In genomic region chr7:92133737-92134270, GRCh38 we compare ENCODE assay signal across 8 cellular contexts. TPM values are rescaled to one million over a fixed set of nuclear protein-coding genes. Genes with fewer than 3 reads are reported as not detected.
DNase-seq lines count a peak whose midpoint lies in the region; ATAC-seq lines count a peak whose summit lies in the region.

No MANE protein-coding gene starts in this region.

- H3K4me1 Mint-ChIP-seq in CD4-positive, alpha-beta memory T cell, result peaks cover 18 to 36% (median 26%) of the 10 kb centered on the region in 4 donors
- peaks cover 29% of the 10 kb centered on the region for H3K4me1 Mint-ChIP-seq in activated T-cell treated with anti-CD3 and anti-CD28 coated beads, Interleukin-2, amount 50 U/mL, for 72 hours (ENCODE audit: low read depth)
- peaks cover 17 to 45% (median 31%) of the 10 kb centered on the region in 3 donors for H3K4me1 Mint-ChIP-seq in naive B cell
- H3K4me1 Mint-ChIP-seq in stimulated activated memory B cell treated with anti-CD40 and anti-IgM and Interleukin-4, amounts not matched to agents 10 μg/mL and 1 μg/mL and 100 μg/mL, for 72 hours, result peaks cover 39% of the 10 kb centered on the region

- no peaks in the 10 kb centered on the region for H3K9me3 ChIP-seq in CD4-positive, alpha-beta memory T cell (ENCODE audit: control insufficient read depth in 1 of 2, low read length in 2 of 2)
- H3K9me3 ChIP-seq in NT2/D1 (ENCODE audit: insufficient read depth, low read length), result 0 out of 2 replicates have a peak, but pooled peaks cover under 1% of the 10 kb centered on the region

- H3K4me1 ChIP-seq in CD4-positive, alpha-beta memory T cell (ENCODE audit: insufficient read depth, low read length), result peaks cover 19% of the 10 kb centered on the region
- H3K4me1 ChIP-seq in NT2/D1 (ENCODE audit: insufficient read depth, insufficient read length), result no peaks in the 10 kb centered on the region

- H3K36me3 ChIP-seq in CD4-positive, alpha-beta memory T cell (ENCODE audit: insufficient read depth, low read length), result no peaks in the 10 kb centered on the region
- peaks cover 21% of the 10 kb centered on the region for H3K36me3 ChIP-seq in NT2/D1 (ENCODE audit: insufficient read depth, insufficient read length, low read length)

- peak; percentile 59 to 74 (median 64) for DNase-seq in CD4-positive, alpha-beta memory T cell
- peak; percentile 61 for DNase-seq in NT2/D1 (ENCODE audit: low read depth, low spot score)
- peak; percentile 71 to 74 for DNase-seq in activated T-cell treated with anti-CD3 and anti-CD28 coated beads, Interleukin-2, amount 50 U/mL, for 72 hours
- peak; percentile 52 for DNase-seq in fibroblast of gingiva (ENCODE audit: low read depth)
- peak; percentile 73 for DNase-seq in naive B cell

- H3K27me3 Mint-ChIP-seq in CD4-positive, alpha-beta memory T cell, result no peaks in the 10 kb centered on the region
- no peaks in the 10 kb centered on the region for H3K27me3 Mint-ChIP-seq in activated T-cell treated with anti-CD3 and anti-CD28 coated beads, Interleukin-2, amount 50 U/mL, for 72 hours (ENCODE audit: low read depth)
- peaks cover 0 to 6% (median 0%) of the 10 kb centered on the region in 3 donors for H3K27me3 Mint-ChIP-seq in naive B cell
- H3K27me3 Mint-ChIP-seq in stimulated activated memory B cell treated with anti-CD40 and anti-IgM and Interleukin-4, amounts not matched to agents 10 μg/mL and 1 μg/mL and 100 μg/mL, for 72 hours, result no peaks in the 10 kb centered on the region

- no peaks in the 10 kb centered on the region for H3K27me3 ChIP-seq in CD4-positive, alpha-beta memory T cell (ENCODE audit: insufficient read depth, low read length)
- no peaks in the 10 kb centered on the region for H3K27me3 ChIP-seq in NT2/D1 (ENCODE audit: insufficient read depth, insufficient read length)

- ATAC-seq in GM19438 (IDR thresholded peaks at IDR 0.05; ENCODE audit: low read depth, unreplicated experiment) (peak; percentile 32), HG03565 (IDR thresholded peaks at IDR 0.05; ENCODE audit: unreplicated experiment) (peak; percentile 20), naive B cell (ENCODE audit: low read depth in 2 of 2) (peak; percentile 52 to 54)
- peak; percentile 37 to 48 for ATAC-seq in activated T-cell treated with anti-CD3 and anti-CD28 coated beads, Interleukin-2, amount 50 U/mL, for 72 hours (replicated peaks in 1 of 2)
- peak; percentile 64 for ATAC-seq in stimulated activated memory B cell treated with anti-CD40 and anti-IgM and Interleukin-4, amounts not matched to agents 10 μg/mL and 1 μg/mL and 100 μg/mL, for 72 hours

- H3K4me3 Mint-ChIP-seq in CD4-positive, alpha-beta memory T cell, result peak overlapping the region; percentile 96 to 100 (median 99)
- H3K4me3 Mint-ChIP-seq in activated T-cell treated with anti-CD3 and anti-CD28 coated beads, Interleukin-2, amount 50 U/mL, for 72 hours, result peak overlapping the region; percentile 93 to 96
- H3K4me3 Mint-ChIP-seq in naive B cell, result peak overlapping the region; percentile 91 to 100 (median 98)
- H3K4me3 Mint-ChIP-seq in stimulated activated memory B cell treated with anti-CD40 and anti-IgM and Interleukin-4, amounts not matched to agents 10 μg/mL and 1 μg/mL and 100 μg/mL, for 72 hours, result peak overlapping the region; percentile 92

- no peaks in the 10 kb centered on the region for H3K9me3 Mint-ChIP-seq in CD4-positive, alpha-beta memory T cell
- H3K9me3 Mint-ChIP-seq in activated T-cell treated with anti-CD3 and anti-CD28 coated beads, Interleukin-2, amount 50 U/mL, for 72 hours, result no peaks in the 10 kb centered on the region
- H3K9me3 Mint-ChIP-seq in naive B cell, result no peaks in the 10 kb centered on the region
- no peaks in the 10 kb centered on the region for H3K9me3 Mint-ChIP-seq in stimulated activated memory B cell treated with anti-CD40 and anti-IgM and Interleukin-4, amounts not matched to agents 10 μg/mL and 1 μg/mL and 100 μg/mL, for 72 hours

- intact Hi-C loops in CD4-positive, alpha-beta memory T cell (cut with micrococcal nuclease), result loop anchor here (1.0 to 10.0 kb wide), 10 partner anchors 45 to 1868 kb away; partner anchors contain the start of genes AKAP9, ANKIB1, BET1 and CDK6

- peak overlapping the region; percentile 77 for H3K27ac ChIP-seq in CD4-positive, alpha-beta memory T cell (ENCODE audit: low read depth, low read length)

- POLR2A ChIA-PET in CD4-positive, alpha-beta memory T cell (lab: Charles Lee; ENCODE audit: partially characterized antibody), result interaction anchor here (0.7 to 3.3 kb wide), 9 partner anchors 10 to 395 kb away, joined by 3 to 30 read pairs (median 4); partner anchors contain the start of genes AKAP9, ANKIB1, GATAD1 and KRIT1

- peak overlapping the region; percentile 97 to 100 (median 100) for H3K27ac Mint-ChIP-seq in CD4-positive, alpha-beta memory T cell
- peak overlapping the region; percentile 98 for H3K27ac Mint-ChIP-seq in activated T-cell treated with anti-CD3 and anti-CD28 coated beads, Interleukin-2, amount 50 U/mL, for 72 hours
- H3K27ac Mint-ChIP-seq in naive B cell, result peak overlapping the region; percentile 98 to 100 (median 100)
- peak overlapping the region; percentile 97 for H3K27ac Mint-ChIP-seq in stimulated activated memory B cell treated with anti-CD40 and anti-IgM and Interleukin-4, amounts not matched to agents 10 μg/mL and 1 μg/mL and 100 μg/mL, for 72 hours

- peaks cover 4 to 18% of the 10 kb centered on the region in 2 donors for H3K36me3 Mint-ChIP-seq in CD4-positive, alpha-beta memory T cell
- H3K36me3 Mint-ChIP-seq in activated T-cell treated with anti-CD3 and anti-CD28 coated beads, Interleukin-2, amount 50 U/mL, for 72 hours (ENCODE audit: insufficient read depth in 2 of 2), result peaks cover 2 to 10% of the 10 kb centered on the region in 2 donors
- peaks cover 7 to 12% of the 10 kb centered on the region in 2 donors for H3K36me3 Mint-ChIP-seq in naive B cell
- peaks cover 23% of the 10 kb centered on the region for H3K36me3 Mint-ChIP-seq in stimulated activated memory B cell treated with anti-CD40 and anti-IgM and Interleukin-4, amounts not matched to agents 10 μg/mL and 1 μg/mL and 100 μg/mL, for 72 hours

- H3K9ac ChIP-seq in NT2/D1 (ENCODE audit: insufficient read length, low read depth), result peak overlapping the region; percentile 90

- CTCF ChIA-PET in CD4-positive, alpha-beta memory T cell (lab: Charles Lee; ENCODE audit: partially characterized antibody), result interaction anchor here (1.1 to 2.2 kb wide), 3 partner anchors 114 to 254 kb away, joined by 4 read pairs; partner anchors contain the start of gene MTERF1

- peak overlapping the region; percentile 45 to 92 for H3K4me3 ChIP-seq in CD4-positive, alpha-beta memory T cell (ENCODE audit: low read length in 2 of 2)
- peak overlapping the region; percentile 87 for H3K4me3 ChIP-seq in NT2/D1 (ENCODE audit: insufficient read length, low read depth)

RNA-seq across cellular contexts. Expression of gene CYP51A1, which starts 0.5 kb away (rescaled TPM):
- total RNA-seq in CD4-positive, alpha-beta memory T cell, result 10 to 100 TPM; 14.3 to 15.2 TPM
- polyA plus RNA-seq in CD4-positive, alpha-beta memory T cell, result 10 to 100 TPM; 12.9 to 14.1 TPM
- 10 to 100 TPM; 29.8 to 29.9 TPM for total RNA-seq in activated T-cell treated with anti-CD3 and anti-CD28 coated beads, Interleukin-2, amount 50 U/mL, for 72 hours
- polyA plus RNA-seq in naive B cell (ENCODE audit: low read depth in 6 of 6), result 10 to 100 TPM in 5 of 6 donors, 1 to 10 TPM in 1; 9.1 to 28.8 (median 15.6) TPM

RNA-seq across cellular contexts. Expression of gene LRRD1, which starts 45.1 kb away (rescaled TPM):
- not detected for total RNA-seq in CD4-positive, alpha-beta memory T cell
- not detected for polyA plus RNA-seq in CD4-positive, alpha-beta memory T cell
- not detected for total RNA-seq in activated T-cell treated with anti-CD3 and anti-CD28 coated beads, Interleukin-2, amount 50 U/mL, for 72 hours
- not detected for polyA plus RNA-seq in naive B cell (ENCODE audit: low read depth in 6 of 6)

Comparison
In these comparisons a context has a peak if more than half of its experiments do, and no peak if none do; other contexts are left out.
1. Peak in every context shown above with its lines: DNase-seq, ATAC-seq, H3K4me3 ChIP-seq and H3K27ac ChIP-seq.